ENCODE assay signal across 8 cellular contexts in genomic region chr10:96229568-96230030, GRCh38.
A peak's percentile ranks its signal among the peaks of the same experiment; 100 is the strongest.
DNase-seq lines count a peak whose midpoint lies in the region; ATAC-seq and TF ChIP-seq lines count a peak whose summit lies in the region.

No MANE protein-coding gene starts in this region.

- peak; percentile 85 for TF ChIP-seq CTCF in cardiac fibroblast (IDR thresholded peaks at IDR 0.05; ENCODE audit: low read depth, low read length)

- no peak overlapping the region for H3K4me3 ChIP-seq in cardiac fibroblast (replicated peaks in 1 of 2; ENCODE audit: low read depth in 2 of 2, low read length in 2 of 2)

- ATAC-seq in GM18511 (IDR thresholded peaks at IDR 0.05; ENCODE audit: unreplicated experiment) (peak; percentile 36), GM21576 (IDR thresholded peaks at IDR 0.05; ENCODE audit: unreplicated experiment) (no peak)

- DNase-seq in AG08396 (ENCODE audit: low spot score) (peak; percentile 60), NCI-H1694 treated with DMSO at 0.1 percent for 48 hours (lab: John Stamatoyannopoulos, UW) (peak; percentile 35), cardiac fibroblast (ENCODE audit: low read depth in 2 of 2) (peak; percentile 62 to 77), left kidney (ENCODE audit: low read depth, low spot score) (peak; percentile 90)
- DNase-seq in activated CD4-positive, CD25-positive, alpha-beta regulatory T cell treated with anti-CD3 and anti-CD28 coated beads, Interleukin-2, amount 50 U/mL, for 16 hours (ENCODE audit: low read depth, low spot score) = peak; percentile 55
- DNase-seq in stimulated activated CD4-positive, alpha-beta T cell treated with anti-CD3 and anti-CD28 coated beads, Interleukin-4, amount 100 ng/mL, for 1 hour = peak; percentile 75

Comparison
In these comparisons a context has a peak if more than half of its experiments do, and no peak if none do; other contexts are left out.
1. DNase-seq: peak in every context shown above with its lines; median percentile 90 in left kidney; 75 in stimulated activated CD4-positive, alpha-beta T cell treated with anti-CD3 and anti-CD28 coated beads, Interleukin-4, amount 100 ng/mL, for 1 hour; 70 in cardiac fibroblast; 60 in AG08396; 55 in activated CD4-positive, CD25-positive, alpha-beta regulatory T cell treated with anti-CD3 and anti-CD28 coated beads, Interleukin-2, amount 50 U/mL, for 16 hours; 35 in NCI-H1694 treated with DMSO at 0.1 percent for 48 hours.